Comparison of ENCODE assay signal across 1 cellular context in the genomic region with DNA sequence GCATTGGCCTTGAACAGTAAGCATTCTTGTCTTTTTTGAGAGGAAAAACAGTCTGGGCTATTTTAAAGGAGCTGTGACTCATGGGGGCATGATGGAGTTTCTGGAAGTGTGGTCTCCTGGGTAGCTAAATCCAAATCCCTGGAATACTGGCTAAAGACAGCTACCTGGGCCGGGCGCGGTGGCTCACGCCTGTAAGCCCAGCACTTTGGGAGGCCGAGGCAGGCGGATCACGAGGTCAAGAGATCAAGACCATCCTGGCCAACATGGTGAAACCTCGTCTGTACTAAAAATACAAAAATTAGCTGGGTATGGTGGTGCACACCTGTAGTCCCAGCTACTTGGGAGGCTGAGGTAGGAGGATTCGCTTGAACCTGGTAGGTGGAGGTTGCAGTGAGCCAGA.
TF ChIP-seq lines count a peak whose summit lies in the region.

No MANE protein-coding gene starts in this region.

TF ChIP-seq in GM12878, 131 proteins besides CTCF, POLR2A, EP300 and RAD21:
- peak; percentile 55; the same call in 1 of the 2 replicates for TF ChIP-seq HDGF (IDR thresholded peaks at IDR 0.05)
TF ChIP-seq in GM12878: peak in this region for 1; not testable (repeated sequence) for 130.
